Comparison of ENCODE assay signal across 24 cellular contexts in genomic region chr2:128041561-128041960, GRCh38.
"Had no signal": no experiment of that assay in that cellular context is flagged by ENCODE, and none has a peak within 500 bp of the region (broad histone marks: within the 10 kb centered on the region; RNA-seq: fewer than 3 reads in every experiment).

No MANE protein-coding gene starts in this region.

- H3K4me3 ChIP-seq: coronary artery, esophagus muscularis mucosa, gastrocnemius medialis, lung, mucosa of descending colon, sigmoid colon, spleen, testis, tibial artery, upper lobe of left lung had no signal

- H3K4me1 ChIP-seq: esophagus muscularis mucosa, gastrocnemius medialis, parathyroid adenoma, sigmoid colon, spleen, testis, tibial artery, upper lobe of left lung had no signal

- H3K27me3 ChIP-seq: gastrocnemius medialis, sigmoid colon, spleen, testis, tibial artery, upper lobe of left lung had no signal

- H3K9me3 ChIP-seq: testis had no signal

- H3K27ac ChIP-seq: coronary artery, esophagus muscularis mucosa, gastrocnemius medialis, parathyroid adenoma, sigmoid colon, spleen, testis, tibial artery, upper lobe of left lung had no signal

- DNase-seq: dermis blood vessel endothelial cell; effector memory CD4-positive, alpha-beta T cell; gastrocnemius medialis; head of caudate nucleus; kidney; mucosa of descending colon; naive B cell; sigmoid colon; spleen; stimulated activated CD4-positive, alpha-beta T cell treated with anti-CD3 and anti-CD28 coated beads, Interleukin-4, amount 100 ng/mL, for 4 hours; stimulated activated naive CD8-positive, alpha-beta T cell treated with anti-CD3 and anti-CD28 coated beads, Interleukin-15, Interleukin-2, amounts not matched to agents 100 U/mL and 50 U/mL, for 24 hours; substantia nigra; testis; tibial artery; upper lobe of left lung had no signal

- H3K36me3 ChIP-seq: esophagus muscularis mucosa, gastrocnemius medialis, sigmoid colon, spleen, tibial artery, upper lobe of left lung had no signal

- FAIRE-seq: endothelial cell of umbilical vein, kidney, urothelium cell line had no signal

- ATAC-seq: gastrocnemius medialis; left lobe of liver; mucosa of descending colon; natural killer cell treated with Interleukin-12 subunit alpha and Interleukin-12 subunit beta and Interleukin-15 and Interleukin-18, amount 100 ng/mL, for 72 hours; stimulated activated memory B cell treated with anti-CD40 and anti-IgM and Interleukin-4, amounts not matched to agents 10 μg/mL and 1 μg/mL and 100 μg/mL, for 72 hours; stimulated activated naive CD8-positive, alpha-beta T cell treated with anti-CD3 and anti-CD28 coated beads, Interleukin-15, Interleukin-2, amounts not matched to agents 100 U/mL and 50 U/mL, for 24 hours had no signal

- H2AFZ ChIP-seq: parathyroid adenoma had no signal

- H3K79me2 ChIP-seq: parathyroid adenoma had no signal

- H3K9ac ChIP-seq: parathyroid adenoma had no signal
